In genomic region chr17:67243284-67243683, GRCh38 we compare ENCODE assay signal across 9 cellular contexts. TPM values are rescaled to one million over a fixed set of nuclear protein-coding genes. Genes with fewer than 3 reads are reported as not detected.
DNase-seq lines count a peak whose midpoint lies in the region; ATAC-seq, FAIRE-seq and TF ChIP-seq lines count a peak whose summit lies in the region.
"Had no signal": no experiment of that assay in that cellular context is flagged by ENCODE, and none has a peak within 500 bp of the region (broad histone marks: within the 10 kb centered on the region; RNA-seq: fewer than 3 reads in every experiment).

No MANE protein-coding gene starts in this region.

- FAIRE-seq in HTR-8/SVneo (lab: Jason Lieb, UNC), result no peak

- POLR2A ChIA-PET in activated CD4-positive, alpha-beta memory T cell treated with anti-CD3 and anti-CD28 coated beads for 36 hours (lab: Charles Lee), result interaction anchor here (0.6 kb wide), 1 partner anchor 1666 kb away, joined by 4 read pairs; no protein-coding TSS in a partner anchor

- peak overlapping the region; percentile 92 for H3K4me3 Mint-ChIP-seq in activated naive CD4-positive, alpha-beta T cell treated with anti-CD3 and anti-CD28 coated beads, Interleukin-2, amount 10 ng/mL, durations not matched to agents 7 days and 5 days
- H3K4me3 Mint-ChIP-seq in activated CD4-positive, alpha-beta memory T cell treated with anti-CD3 and anti-CD28 coated beads for 36 hours, result peak overlapping the region; percentile 84
- H3K4me3 Mint-ChIP-seq in glutamatergic neuron (ENCODE audit: unreplicated experiment), result peak overlapping the region; percentile 87
- peak overlapping the region; percentile 88 to 92 for H3K4me3 Mint-ChIP-seq in stimulated activated naive B cell treated with anti-CD40 and anti-IgM and Interleukin-4, amounts not matched to agents 10 μg/mL and 1 μg/mL and 100 μg/mL, for 72 hours

- CTCF ChIA-PET in activated naive CD4-positive, alpha-beta T cell treated with anti-CD3 and anti-CD28 coated beads, Interleukin-2, amount 10 ng/mL, durations not matched to agents 7 days and 5 days (lab: Charles Lee), result interaction anchor here (1.7 kb wide), 1 partner anchor 22 kb away, joined by 3 read pairs; no protein-coding TSS in a partner anchor
- CTCF ChIA-PET in activated CD4-positive, alpha-beta memory T cell treated with anti-CD3 and anti-CD28 coated beads for 36 hours (lab: Charles Lee), result interaction anchor here (0.6 to 1.0 kb wide), 2 partner anchors 11 to 22 kb away, joined by 3 read pairs; no protein-coding TSS in a partner anchor

- H3K36me3 Mint-ChIP-seq in activated naive CD4-positive, alpha-beta T cell treated with anti-CD3 and anti-CD28 coated beads, Interleukin-2, amount 10 ng/mL, durations not matched to agents 7 days and 5 days, result peaks cover 39% of the 10 kb centered on the region
- peaks cover 25% of the 10 kb centered on the region for H3K36me3 Mint-ChIP-seq in activated CD4-positive, alpha-beta memory T cell treated with anti-CD3 and anti-CD28 coated beads for 36 hours
- no peaks in the 10 kb centered on the region for H3K36me3 Mint-ChIP-seq in glutamatergic neuron (ENCODE audit: unreplicated experiment)
- H3K36me3 Mint-ChIP-seq in stimulated activated naive B cell treated with anti-CD40 and anti-IgM and Interleukin-4, amounts not matched to agents 10 μg/mL and 1 μg/mL and 100 μg/mL, for 72 hours, result peaks cover 8 to 11% of the 10 kb centered on the region in 2 donors

- no peak for ATAC-seq in stimulated activated naive B cell treated with anti-CD40 and anti-IgM and Interleukin-4, amounts not matched to agents 10 μg/mL and 1 μg/mL and 100 μg/mL, for 72 hours (replicated peaks)
- ATAC-seq in HG02884 (IDR thresholded peaks at IDR 0.05; ENCODE audit: unreplicated experiment), result no peak

- TF ChIP-seq CTCF in glutamatergic neuron (IDR thresholded peaks at IDR 0.05; ENCODE audit: partially characterized antibody, unreplicated experiment), result no peak

- peaks cover 57% of the 10 kb centered on the region for H3K4me1 Mint-ChIP-seq in activated naive CD4-positive, alpha-beta T cell treated with anti-CD3 and anti-CD28 coated beads, Interleukin-2, amount 10 ng/mL, durations not matched to agents 7 days and 5 days
- peaks cover 62% of the 10 kb centered on the region for H3K4me1 Mint-ChIP-seq in activated CD4-positive, alpha-beta memory T cell treated with anti-CD3 and anti-CD28 coated beads for 36 hours (ENCODE audit: low read depth)
- peaks cover 5% of the 10 kb centered on the region for H3K4me1 Mint-ChIP-seq in glutamatergic neuron (ENCODE audit: low read depth, unreplicated experiment)
- peaks cover 16 to 29% of the 10 kb centered on the region in 2 donors for H3K4me1 Mint-ChIP-seq in stimulated activated naive B cell treated with anti-CD40 and anti-IgM and Interleukin-4, amounts not matched to agents 10 μg/mL and 1 μg/mL and 100 μg/mL, for 72 hours

- no peak for DNase-seq in activated naive CD4-positive, alpha-beta T cell treated with anti-CD3 and anti-CD28 coated beads, Interleukin-2, amount 10 ng/mL, durations not matched to agents 7 days and 5 days
- DNase-seq in activated naive CD4-positive, alpha-beta T cell treated with Interleukin-2 at 50 U/mL for 16 hours, result no peak
- no peak for DNase-seq in activated CD4-positive, alpha-beta memory T cell treated with anti-CD3 and anti-CD28 coated beads for 36 hours
- DNase-seq in glutamatergic neuron (no peak), NCI-H446 (lab: John Stamatoyannopoulos, UW) (no peak), HTR-8/SVneo (ENCODE audit: insufficient read length, low spot score) (no peak)
- no peak for DNase-seq in stimulated activated naive B cell treated with anti-CD40 and anti-IgM and Interleukin-4, amounts not matched to agents 10 μg/mL and 1 μg/mL and 100 μg/mL, for 72 hours
- DNase-seq: activated CD4-positive, CD25-positive, alpha-beta regulatory T cell treated with anti-CD3 and anti-CD28 coated beads, Interleukin-2, amount 50 U/mL, for 72 hours had no signal

- no peak overlapping the region for H3K27ac Mint-ChIP-seq in activated naive CD4-positive, alpha-beta T cell treated with anti-CD3 and anti-CD28 coated beads, Interleukin-2, amount 10 ng/mL, durations not matched to agents 7 days and 5 days
- H3K27ac Mint-ChIP-seq in activated CD4-positive, alpha-beta memory T cell treated with anti-CD3 and anti-CD28 coated beads for 36 hours, result peak overlapping the region; percentile 72
- H3K27ac Mint-ChIP-seq in glutamatergic neuron (ENCODE audit: unreplicated experiment), result no peak overlapping the region
- H3K27ac Mint-ChIP-seq in stimulated activated naive B cell treated with anti-CD40 and anti-IgM and Interleukin-4, amounts not matched to agents 10 μg/mL and 1 μg/mL and 100 μg/mL, for 72 hours, result peak overlapping the region; percentile 32

- no peaks in the 10 kb centered on the region for H3K9me3 Mint-ChIP-seq in activated naive CD4-positive, alpha-beta T cell treated with anti-CD3 and anti-CD28 coated beads, Interleukin-2, amount 10 ng/mL, durations not matched to agents 7 days and 5 days
- H3K9me3 Mint-ChIP-seq in activated CD4-positive, alpha-beta memory T cell treated with anti-CD3 and anti-CD28 coated beads for 36 hours, result no peaks in the 10 kb centered on the region
- H3K9me3 Mint-ChIP-seq in glutamatergic neuron (ENCODE audit: unreplicated experiment), result peaks cover 1% of the 10 kb centered on the region
- no peaks in the 10 kb centered on the region for H3K9me3 Mint-ChIP-seq in stimulated activated naive B cell treated with anti-CD40 and anti-IgM and Interleukin-4, amounts not matched to agents 10 μg/mL and 1 μg/mL and 100 μg/mL, for 72 hours

- intact Hi-C loops in activated CD4-positive, alpha-beta memory T cell treated with anti-CD3 and anti-CD28 coated beads for 36 hours (cut with micrococcal nuclease), result loop anchor here (5.0 kb wide), 1 partner anchor 114 kb away; no protein-coding TSS in a partner anchor

- peaks cover 15% of the 10 kb centered on the region for H3K27me3 Mint-ChIP-seq in activated naive CD4-positive, alpha-beta T cell treated with anti-CD3 and anti-CD28 coated beads, Interleukin-2, amount 10 ng/mL, durations not matched to agents 7 days and 5 days
- no peaks in the 10 kb centered on the region for H3K27me3 Mint-ChIP-seq in activated CD4-positive, alpha-beta memory T cell treated with anti-CD3 and anti-CD28 coated beads for 36 hours
- H3K27me3 Mint-ChIP-seq in glutamatergic neuron (ENCODE audit: unreplicated experiment), result peaks cover 3% of the 10 kb centered on the region
- H3K27me3 Mint-ChIP-seq in stimulated activated naive B cell treated with anti-CD40 and anti-IgM and Interleukin-4, amounts not matched to agents 10 μg/mL and 1 μg/mL and 100 μg/mL, for 72 hours, result peaks cover 9 to 16% of the 10 kb centered on the region in 2 donors

RNA-seq across cellular contexts. Expression of gene HELZ, which starts 1.7 kb away (rescaled TPM):
- 10 to 100 TPM; 52.0 to 53.1 TPM for total RNA-seq in activated CD4-positive, alpha-beta memory T cell treated with anti-CD3 and anti-CD28 coated beads for 36 hours
- total RNA-seq in glutamatergic neuron (ENCODE audit: unreplicated experiment), result 47.4 TPM

Comparison
In these comparisons a context has a peak if more than half of its experiments do, and no peak if none do; other contexts are left out.
1. H3K27ac Mint-ChIP-seq: peak in activated CD4-positive, alpha-beta memory T cell treated with anti-CD3 and anti-CD28 coated beads for 36 hours (single experiment) and stimulated activated naive B cell treated with anti-CD40 and anti-IgM and Interleukin-4, amounts not matched to agents 10 μg/mL and 1 μg/mL and 100 μg/mL, for 72 hours (single experiment); none in activated naive CD4-positive, alpha-beta T cell treated with anti-CD3 and anti-CD28 coated beads, Interleukin-2, amount 10 ng/mL, durations not matched to agents 7 days and 5 days (single experiment) and glutamatergic neuron (single experiment).
2. Peak in every context shown above with its lines, with median percentiles within 50 percentile points of each other: H3K4me3 Mint-ChIP-seq.